In the genomic region with DNA sequence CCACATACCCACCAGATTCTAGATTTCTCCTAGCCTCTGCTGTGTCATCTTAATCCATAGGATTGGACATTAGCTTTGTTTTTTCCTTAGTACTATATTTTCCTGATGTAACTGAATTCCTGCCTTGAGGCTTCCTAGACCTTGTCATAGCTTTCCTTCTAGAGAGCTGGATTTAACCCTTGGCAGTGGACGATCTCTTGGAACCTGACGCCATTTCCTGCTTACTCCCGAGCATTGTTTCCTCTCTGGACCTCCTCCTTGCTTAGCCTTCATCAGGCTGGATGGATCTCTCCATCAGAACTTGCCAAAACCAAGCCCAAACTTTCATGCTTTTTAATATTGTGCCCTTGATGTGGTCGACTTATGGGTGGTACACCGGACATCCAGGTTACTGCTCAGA, we compare ENCODE assay signal across 1 cellular context.
TF ChIP-seq lines count a peak whose summit lies in the region.

No MANE protein-coding gene starts in this region.

TF ChIP-seq in GM12878, 131 proteins besides CTCF, POLR2A, EP300 and RAD21:
- peak; percentile 26; the same call in 1 of the 2 replicates for TF ChIP-seq EED (IDR thresholded peaks at IDR 0.05; ENCODE audit: low read depth)
- no peak for TF ChIP-seq PAX5 (IDR thresholded peaks at IDR 0.05; ENCODE audit: borderline replicate concordance, low read depth, low read length)
- TF ChIP-seq IKZF1 (conservative IDR thresholded peaks at IDR 0.05) = 0 out of 2 replicates have a peak, but pooled peaks have one; percentile 8
